ENCODE assay signal across 11 cellular contexts in the genomic region with DNA sequence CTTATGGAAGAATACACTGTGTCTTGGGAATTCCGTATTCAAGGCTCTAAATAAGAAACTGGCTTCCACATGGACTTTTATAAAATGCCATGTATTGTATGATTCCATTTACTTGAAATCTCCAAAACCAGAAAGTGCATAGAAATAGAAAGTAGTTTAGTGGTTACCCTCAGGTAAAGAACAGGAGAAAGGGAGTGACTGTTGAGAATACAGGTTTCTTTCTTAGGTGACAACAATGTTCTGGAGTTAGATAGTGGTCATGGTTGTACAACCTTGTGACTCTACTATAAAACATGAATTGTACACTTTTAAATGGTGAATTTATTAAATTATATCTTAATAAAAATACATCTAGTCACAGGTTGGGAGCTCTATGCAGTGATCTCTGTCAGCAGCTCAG.
DNase-seq lines count a peak whose midpoint lies in the region; ATAC-seq lines count a peak whose summit lies in the region.
"Had no signal": no experiment of that assay in that cellular context is flagged by ENCODE, and none has a peak within 500 bp of the region (broad histone marks: within the 10 kb centered on the region; RNA-seq: fewer than 3 reads in every experiment).

No MANE protein-coding gene starts in this region.

- DNase-seq in memory B cell (ENCODE audit: low spot score in 2 of 2) (no peak), NCI-H82 (lab: John Stamatoyannopoulos, UW) (no peak), NOMO-1 treated with DMSO at 0.1 percent for 48 hours (lab: John Stamatoyannopoulos, UW; ENCODE audit: unreplicated experiment) (no peak), NCI-H2171 (lab: John Stamatoyannopoulos, UW) (no peak)
- DNase-seq: activated T-cell treated with anti-CD3 and anti-CD28 coated beads, Interleukin-2, amount 50 U/mL, for 24 hours; DMS53; kidney glomerular epithelial cell; T-helper 9 cell had no signal

- H3K27ac Mint-ChIP-seq in memory B cell, result peak overlapping the region; percentile 80
- H3K27ac Mint-ChIP-seq: activated T-cell treated with anti-CD3 and anti-CD28 coated beads, Interleukin-2, amount 50 U/mL, for 24 hours had no signal

- peaks cover 2% of the 10 kb centered on the region for H3K9me3 Mint-ChIP-seq in memory B cell
- H3K9me3 Mint-ChIP-seq: activated T-cell treated with anti-CD3 and anti-CD28 coated beads, Interleukin-2, amount 50 U/mL, for 24 hours had no signal

- ATAC-seq in GM19023 (IDR thresholded peaks at IDR 0.05; ENCODE audit: unreplicated experiment), result peak; percentile 10
- ATAC-seq in GM21723 (IDR thresholded peaks at IDR 0.05; ENCODE audit: unreplicated experiment), result peak; percentile 56
- ATAC-seq in HG03135 (IDR thresholded peaks at IDR 0.05; ENCODE audit: unreplicated experiment), result peak; percentile 47
- ATAC-seq in memory B cell (ENCODE audit: low read depth), result no peak

- H3K4me3 Mint-ChIP-seq in memory B cell, result no peak overlapping the region
- H3K4me3 Mint-ChIP-seq: activated T-cell treated with anti-CD3 and anti-CD28 coated beads, Interleukin-2, amount 50 U/mL, for 24 hours had no signal

- no peaks in the 10 kb centered on the region for H3K36me3 Mint-ChIP-seq in memory B cell

- H3K4me1 Mint-ChIP-seq in memory B cell, result peaks cover 3% of the 10 kb centered on the region

- H3K27me3 Mint-ChIP-seq in memory B cell, result no peaks in the 10 kb centered on the region
- H3K27me3 Mint-ChIP-seq: activated T-cell treated with anti-CD3 and anti-CD28 coated beads, Interleukin-2, amount 50 U/mL, for 24 hours had no signal
